11 cellular contexts compared by ENCODE assay signal in genomic region chr11:35927730-35928129, GRCh38. TPM values are rescaled to one million over a fixed set of nuclear protein-coding genes. Genes with fewer than 3 reads are reported as not detected.
A peak's percentile ranks its signal among the peaks of the same experiment; 100 is the strongest.
DNase-seq lines count a peak whose midpoint lies in the region; ATAC-seq, FAIRE-seq and TF ChIP-seq lines count a peak whose summit lies in the region.
"Had no signal": no experiment of that assay in that cellular context is flagged by ENCODE, and none has a peak within 500 bp of the region (broad histone marks: within the 10 kb centered on the region; RNA-seq: fewer than 3 reads in every experiment).

No MANE protein-coding gene starts in this region.

- peak; percentile 34 to 80 for DNase-seq in A549 (ENCODE audit: low read depth in 1 of 2, low spot score in 1 of 2)
- DNase-seq in MV-4-11 (lab: John Stamatoyannopoulos, UW): peak; percentile 79
- peak; percentile 26 for DNase-seq in cerebellum (ENCODE audit: low spot score)
- DNase-seq in mucosa of descending colon: peak; percentile 13 to 53 (median 26)
- DNase-seq in NCI-H1694 (lab: John Stamatoyannopoulos, UW): no peak
- DNase-seq: activated effector memory CD4-positive, alpha-beta T cell treated with anti-CD3 and anti-CD28 coated beads, Interleukin-2, amount 50 U/mL, for 16 hours had no signal

- TF ChIP-seq CTCF in A549 (IDR thresholded peaks at IDR 0.05): no peak
- no peak for TF ChIP-seq CTCF in mucosa of descending colon (IDR thresholded peaks at IDR 0.05)

- peak overlapping the region; percentile 63 to 77 for H3K27ac ChIP-seq in A549
- H3K27ac ChIP-seq: SJSA1 had no signal

- TF ChIP-seq POLR2A in A549 (IDR thresholded peaks at IDR 0.05; ENCODE audit: low read length): no peak

- H3K4me1 ChIP-seq in A549 (peaks cover 15% of the 10 kb centered on the region), mucosa of descending colon (ENCODE audit: low read depth) (no peaks in the 10 kb centered on the region)
- H3K4me1 ChIP-seq: SJSA1 had no signal

- TF ChIP-seq EP300 in A549 (IDR thresholded peaks at IDR 0.05): no peak; a peak in 2 of 5 replicates

- ATAC-seq in A549 (peak; percentile 82 to 94), mucosa of descending colon (peak; percentile 10), HG03159 (IDR thresholded peaks at IDR 0.05; ENCODE audit: unreplicated experiment) (no peak), GM21619 (IDR thresholded peaks at IDR 0.05; ENCODE audit: unreplicated experiment) (no peak), HG02759 (IDR thresholded peaks at IDR 0.05; ENCODE audit: unreplicated experiment) (no peak)

- 0 out of 3 replicates have a peak, but pooled peaks cover 4% of the 10 kb centered on the region for H3K9me3 ChIP-seq in A549
- H3K9me3 ChIP-seq in mucosa of descending colon: no peaks in the 10 kb centered on the region
- H3K9me3 ChIP-seq: SJSA1 had no signal

- H3K4me3 ChIP-seq in A549 (no peak overlapping the region), mucosa of descending colon (no peak overlapping the region)
- H3K4me3 ChIP-seq: SJSA1 had no signal

- CTCF ChIA-PET in A549 (lab: Yijun Ruan, JAX): interaction anchor here (0.6 to 1.7 kb wide), 2 partner anchors 106 to 322 kb away, joined by 3 to 6 read pairs; no protein-coding TSS in a partner anchor

- H3K36me3 ChIP-seq in mucosa of descending colon (ENCODE audit: low read depth): no peaks in the 10 kb centered on the region
- H3K36me3 ChIP-seq: SJSA1 had no signal

- POLR2A ChIA-PET in A549 (lab: Yijun Ruan, JAX): no interaction called here

- peak in 1 of 2 experiments; percentile 31; a peak in 1 of 5 replicates for TF ChIP-seq RAD21 in A549 (conservative IDR thresholded peaks at IDR 0.05 in 1 of 2, IDR thresholded peaks at IDR 0.05 in 1 of 2)

- FAIRE-seq in A549 (lab: Jason Lieb, UNC): peak; percentile 18

- WGBS in A549 (ENCODE audit: missing lambda C conversion rate): 31% methylated on average over 10 of the region's 10 CpGs

- intact Hi-C loops in mucosa of descending colon (cut with DNase I, micrococcal nuclease): no loop called here

- peak overlapping the region; percentile 68 for H3K4me2 ChIP-seq in A549

TF ChIP-seq in A549, 52 proteins besides CTCF, POLR2A, EP300 and RAD21:
- TF ChIP-seq BHLHE40 (IDR thresholded peaks at IDR 0.05; ENCODE audit: low read depth, low read length) (no peak), CEBPB (IDR thresholded peaks at IDR 0.05) (peak; percentile 98 to 99), MYC (IDR thresholded peaks at IDR 0.05; ENCODE audit: borderline replicate concordance, low read length) (peak; percentile 65), CBX8 (IDR thresholded peaks at IDR 0.05) (no peak), BCL3 (IDR thresholded peaks at IDR 0.05) (peak; percentile 33; the same call in 1 of the 3 replicates), MAZ (IDR thresholded peaks at IDR 0.05; ENCODE audit: borderline replicate concordance, low read depth, low read length) (no peak), HMGXB4 (CRISPR knock-in tag; IDR thresholded peaks at IDR 0.05; ENCODE audit: borderline replicate concordance) (no peak), MAX (IDR thresholded peaks at IDR 0.05) (peak; percentile 34; the same call in 1 of the 2 replicates), JUNB (IDR thresholded peaks at IDR 0.05) (peak; percentile 29; the same call in 1 of the 2 replicates), MAFK (IDR thresholded peaks at IDR 0.05; ENCODE audit: partially characterized antibody) (no peak), HES2 (IDR thresholded peaks at IDR 0.05) (peak; percentile 96), FOSL2 (IDR thresholded peaks at IDR 0.05) (no peak), FOSL2 (CRISPR knock-in tag; IDR thresholded peaks at IDR 0.05) (peak; percentile 33; the same call in 1 of the 2 replicates), ESRRA (IDR thresholded peaks at IDR 0.05; ENCODE audit: borderline replicate concordance, low read length) (no peak)

RNA-seq across cellular contexts. Expression of gene LDLRAD3, which starts 16.1 kb away (rescaled TPM):
- polyA plus RNA-seq in A549 (2011; rRNA removed) (13.2 and 15.8 TPM in 2 replicates), A549 (2017; fragmentation: RNase III; extraction: RNeasy Plus Mini Kit Qiagen cat#74134 plus additional on column Dnase treatment) (10.5 to 11.6 TPM (median 11.2 TPM) in 3 replicates)
- polyA plus RNA-seq in A549 (2012; cell fraction: cytosol; rRNA removed): 8.7 and 13.3 TPM in 2 replicates
- polyA plus RNA-seq in A549 (2012; cell fraction: nucleus; rRNA removed): 8.2 and 10.1 TPM in 2 replicates
- 13.8 and 15.3 TPM in 2 replicates for polyA minus RNA-seq in A549 (2011; rRNA and poly(A)+ RNA removed)
- total RNA-seq in cerebellum (43.0 TPM), mucosa of descending colon (1 to 10 TPM; 1.0 to 8.1 (median 2.0) TPM)
- total RNA-seq: B cell had no signal

Comparison
In these comparisons a context has a peak if more than half of its experiments do, and no peak if none do; other contexts are left out.
1. ATAC-seq: peak in A549 (2 of 2) and mucosa of descending colon (single experiment); none in HG03159 (single experiment), GM21619 (single experiment) and HG02759 (single experiment).